ENCODE assay signal across 8 cellular contexts in the genomic region with DNA sequence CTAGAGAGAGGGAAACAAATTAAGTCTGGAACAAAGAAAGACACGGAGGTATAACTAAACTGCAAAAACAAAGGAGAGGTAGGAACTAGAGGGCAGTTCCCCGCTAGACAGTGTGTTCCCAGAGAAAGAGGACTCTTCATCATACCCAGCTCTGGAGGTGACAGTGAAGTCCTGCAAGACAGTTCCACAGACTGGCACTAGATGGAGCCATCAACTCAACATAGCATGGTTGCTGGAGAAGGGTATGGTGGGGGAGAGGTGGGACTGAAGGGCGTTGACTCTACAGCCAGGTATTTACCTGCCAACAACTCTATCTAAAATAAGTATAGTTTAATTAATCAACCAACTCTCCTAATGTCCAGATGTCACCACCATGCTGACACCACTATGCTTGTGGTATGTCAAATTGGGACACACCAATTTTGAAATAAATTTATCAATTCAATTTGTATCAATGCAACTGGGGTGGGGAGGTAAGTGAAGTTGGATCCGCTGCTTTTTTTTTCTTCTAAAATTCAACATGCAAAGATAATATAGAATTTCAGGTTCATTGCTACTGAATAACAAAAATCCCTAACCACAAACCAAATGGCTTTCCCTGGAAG. TPM values are rescaled to one million over a fixed set of nuclear protein-coding genes. Genes with fewer than 3 reads are reported as not detected.
DNase-seq lines count a peak whose midpoint lies in the region; ATAC-seq, FAIRE-seq and TF ChIP-seq lines count a peak whose summit lies in the region.

No MANE protein-coding gene starts in this region.

- H3K36me3 ChIP-seq in HEK293 (ENCODE audit: control insufficient read depth in 2 of 2, insufficient read depth in 1 of 2, low read length in 2 of 2) (no peaks in the 10 kb centered on the region), GM12878 (ENCODE audit: control insufficient read depth in 2 of 2, insufficient read depth in 2 of 2, low read length in 1 of 2) (no peaks in the 10 kb centered on the region), lower lobe of right lung (no peaks in the 10 kb centered on the region), suprapubic skin (no peaks in the 10 kb centered on the region)

- no peak overlapping the region for H3K4me2 ChIP-seq in GM12878 (ENCODE audit: control insufficient read depth, insufficient read depth)

- WGBS in GM12878 (ENCODE audit: insufficient coverage, insufficient replicate concordance, low lambda C conversion rate, missing lambda C conversion rate): 17% methylated on average over 4 of the region's 4 CpGs
- WGBS in suprapubic skin: 91% methylated on average over 4 of the region's 4 CpGs

- TF ChIP-seq EP300 in GM12878 (IDR thresholded peaks at IDR 0.05; ENCODE audit: borderline replicate concordance in 1 of 2, control insufficient read depth in 1 of 2, low read depth in 2 of 2, low read length in 2 of 2) (no peak), suprapubic skin (IDR thresholded peaks at IDR 0.05) (no peak)

- FAIRE-seq in GM12878 (lab: Jason Lieb, UNC): no peak

- no peaks in the 10 kb centered on the region for H4K20me1 ChIP-seq in GM12878 (ENCODE audit: control insufficient read depth, insufficient read depth)

- RAD21 ChIA-PET in GM12878 (lab: Charles Lee; ENCODE audit: unreplicated experiment): interaction anchor here (0.6 to 2.0 kb wide), 3 partner anchors 106 to 347 kb away, joined by 3 to 6 read pairs (median 4); no protein-coding TSS in a partner anchor

- ATAC-seq in GM12878 (peak; percentile 17; the same call in 2 of the 3 replicates), lower lobe of right lung (peak; percentile 52 to 59), GM19463 (IDR thresholded peaks at IDR 0.05; ENCODE audit: unreplicated experiment) (no peak)

- H3K4me1 ChIP-seq in HEK293 (ENCODE audit: control insufficient read depth, insufficient read depth, low read length) (peaks cover 6% of the 10 kb centered on the region), GM12878 (ENCODE audit: control insufficient read depth, insufficient read depth, low read length) (peaks cover 24% of the 10 kb centered on the region), lower lobe of right lung (peaks cover 24% of the 10 kb centered on the region), suprapubic skin (peaks cover 21% of the 10 kb centered on the region)

- in situ Hi-C loops in GM12878 (cut with MboI): loop anchor here (5.0 to 10.0 kb wide), 2 partner anchors 190 to 452 kb away; no protein-coding TSS in a partner anchor

- no peak overlapping the region for H3K9ac ChIP-seq in GM12878 (ENCODE audit: control insufficient read depth, insufficient read depth, low read length)

- no peak overlapping the region for H3K4me3 ChIP-seq in HEK293 (ENCODE audit: low read depth, low read length)
- H3K4me3 ChIP-seq in GM12878: no peak overlapping the region
- no peak overlapping the region for H3K4me3 ChIP-seq in lower lobe of right lung
- no peak overlapping the region for H3K4me3 ChIP-seq in suprapubic skin

- POLR2A ChIA-PET in HEK293 (lab: Yijun Ruan, JAX) (no interaction called here), GM12878 (lab: Charles Lee) (interaction anchor here (1.0 kb wide), 1 partner anchor 187 kb away, joined by 3 read pairs; no protein-coding TSS in a partner anchor)

- SMC1A ChIA-PET in GM12878 (lab: Charles Lee; ENCODE audit: uncharacterized antibody, unreplicated experiment): interaction anchor here (0.9 to 6.1 kb wide), 6 partner anchors 187 to 346 kb away, joined by 3 to 38 read pairs (median 6); no protein-coding TSS in a partner anchor

- no peaks in the 10 kb centered on the region for H3K79me2 ChIP-seq in GM12878 (ENCODE audit: control insufficient read depth, insufficient read depth, low read length)

- TF ChIP-seq CTCF in HEK293 (tag by site-specific recombination; IDR thresholded peaks at IDR 0.05): peak; percentile 17; the same call in 1 of the 2 replicates
- TF ChIP-seq CTCF in GM12878 (IDR thresholded peaks at IDR 0.05 in 2 of 3, conservative IDR thresholded peaks at IDR 0.05 in 1 of 3; ENCODE audit: control insufficient read depth in 2 of 3, extremely low read depth in 1 of 3, insufficient read depth in 1 of 3, low read depth in 3 of 3, low read length in 3 of 3): peak; percentile 37 to 73 (median 58); a peak in 5 of 6 replicates
- peak; percentile 66 for TF ChIP-seq CTCF in lower lobe of right lung (IDR thresholded peaks at IDR 0.05)
- peak; percentile 4 to 45 for TF ChIP-seq CTCF in suprapubic skin (IDR thresholded peaks at IDR 0.05)

- DNase-seq in CD1c-positive myeloid dendritic cell (ENCODE audit: extremely low spot score) (peak; percentile 49), SK-N-DZ (ENCODE audit: low spot score) (peak; percentile 41), GM12878 (ENCODE audit: low read depth, low spot score) (no peak), lower lobe of right lung (no peak), suprapubic skin (ENCODE audit: low spot score in 2 of 2) (no peak), OCI-M2 (lab: John Stamatoyannopoulos, UW; ENCODE audit: unreplicated experiment) (no peak)

- TF ChIP-seq RAD21 in GM12878 (IDR thresholded peaks at IDR 0.05; ENCODE audit: insufficient read depth, low read depth, low read length): peak; percentile 56

- no peak for TF ChIP-seq POLR2A in GM12878 (IDR thresholded peaks at IDR 0.05; ENCODE audit: low read depth, low read length)
- no peak for TF ChIP-seq POLR2A in suprapubic skin (IDR thresholded peaks at IDR 0.05)

- CTCF ChIA-PET in HEK293 (lab: Yijun Ruan, JAX): interaction anchor here (0.5 to 8.3 kb wide), 31 partner anchors 9 to 544 kb away, joined by 3 to 121 read pairs (median 3); no protein-coding TSS in a partner anchor
- CTCF ChIA-PET in GM12878 (lab: Yijun Ruan, JAX): interaction anchor here (0.5 to 7.5 kb wide), 8 partner anchors 106 to 727 kb away, joined by 3 to 64 read pairs (median 4); no protein-coding TSS in a partner anchor

- H3K27ac ChIP-seq in HEK293 (ENCODE audit: extremely low read depth, low read depth, low read length): no peak overlapping the region
- no peak overlapping the region for H3K27ac ChIP-seq in GM12878 (ENCODE audit: control insufficient read depth, insufficient read depth)
- no peak overlapping the region for H3K27ac ChIP-seq in lower lobe of right lung
- H3K27ac ChIP-seq in suprapubic skin: no peak overlapping the region

- H2AFZ ChIP-seq in GM12878 (ENCODE audit: control insufficient read depth, low read depth, low read length): no peak overlapping the region

- intact Hi-C loops in GM12878 (cut with micrococcal nuclease; ENCODE audit: unreplicated experiment) (loop anchor here (1.0 to 5.0 kb wide), 3 partner anchors 105 to 189 kb away; no protein-coding TSS in a partner anchor), lower lobe of right lung (cut with DNase I) (no loop called here)

- H3K27me3 ChIP-seq in GM12878 (replicated peaks in 1 of 2; ENCODE audit: control insufficient read depth in 2 of 2, insufficient read depth in 2 of 2, low read length in 1 of 2) (peaks cover 0 to 3% of the 10 kb centered on the region in 2 experiments; a peak in 2 of 4 replicates), lower lobe of right lung (ENCODE audit: low read depth) (no peaks in the 10 kb centered on the region), suprapubic skin (no peaks in the 10 kb centered on the region)

- no TSS peak for BruUV-seq in GM12878 (replicated peaks; lab: Mats Ljungman, UMichigan)

- H3K9me3 ChIP-seq in HEK293 (ENCODE audit: control insufficient read depth, insufficient read depth, low read depth, low read length) (no peaks in the 10 kb centered on the region), GM12878 (replicated peaks; ENCODE audit: control insufficient read depth, insufficient read depth, low read length) (peaks cover 17% of the 10 kb centered on the region), lower lobe of right lung (no peaks in the 10 kb centered on the region), suprapubic skin (no peaks in the 10 kb centered on the region)

TF ChIP-seq in HEK293, 187 proteins besides CTCF, POLR2A, EP300 and RAD21 (continues in another document):
- TF ChIP-seq ZNF76 (tag by site-specific recombination; IDR thresholded peaks at IDR 0.05; ENCODE audit: borderline replicate concordance, low read depth) (no peak), ZNF248 (tag by site-specific recombination; IDR thresholded peaks at IDR 0.05) (no peak), ZNF660 (tag by site-specific recombination; IDR thresholded peaks at IDR 0.05) (peak; percentile 27; the same call in 1 of the 2 replicates), ZNF623 (tag by site-specific recombination; IDR thresholded peaks at IDR 0.05) (no peak), ZNF548 (tag by site-specific recombination; IDR thresholded peaks at IDR 0.05) (no peak), ZNF2 (tag by site-specific recombination; IDR thresholded peaks at IDR 0.05) (peak; percentile 99)

TF ChIP-seq in GM12878, 131 proteins besides CTCF, POLR2A, EP300 and RAD21 (continues in another document):
- no peak for TF ChIP-seq USF2 (IDR thresholded peaks at IDR 0.05; ENCODE audit: borderline replicate concordance, low read depth, low read length)

RNA-seq across cellular contexts. Expression of gene BACH2, which starts 9.7 kb away (rescaled TPM):
- polyA plus RNA-seq in SK-N-DZ (2014; cell fraction: cytosol; rRNA removed): 1.7 and 3.7 TPM in 2 replicates
- polyA plus RNA-seq in SK-N-DZ (2014; cell fraction: nucleus; rRNA removed): 0.84 and 1.5 TPM in 2 replicates
- total RNA-seq in GM12878 (2013; cell fraction: nucleolus; rRNA removed): 0.31 and 0.86 TPM in 2 replicates
- total RNA-seq in GM12878 (2014; rRNA removed) (0.06 TPM in 1 of 2 replicates, not detected in the other), GM12878 (2014; rRNA removed; fragmentation: Illumina TruSeq; extraction: Trizol) (0.04 and 0.18 TPM in 2 replicates), GM12878 (2021) (0.16 and 0.28 TPM in 2 replicates), lower lobe of right lung (6.3 TPM), suprapubic skin (10 to 100 TPM in 2 of 4 donors, 1 to 10 TPM in 2; 8.5 to 20.0 (median 13.3) TPM)
- 0.13 TPM for polyA plus RNA-seq in GM12878 (2011; ENCODE audit: low read depth)
- polyA plus RNA-seq in GM12878 (2011; rRNA removed) (0.01 and 0.03 TPM in 2 replicates), GM12878 (2014; fragmentation: Illumina TruSeq; extraction: Trizol) (0.04 and 0.08 TPM in 2 replicates), GM12878 (2014; fragmentation: Nextera tagmentation; extraction: Ambion mirVana) (under 1 TPM in 1 of 2 experiments, not detected in 1; 0.10 TPM), GM12878 (2014; rRNA removed) (0.03 TPM in 2 replicates), GM12878 (2016; fragmentation: Nextera tagmentation; extraction: Ambion mirVana) (not detected)
- 0.03 TPM in 2 replicates for polyA plus RNA-seq in GM12878 (2011; cell fraction: cytosol; rRNA removed)
- 0.03 and 0.06 TPM in 2 replicates for polyA plus RNA-seq in GM12878 (2011; cell fraction: nucleus; rRNA removed)
- polyA plus RNA-seq in GM12878 (2012): 0.06 and 0.20 TPM in 2 replicates
- under 0.01 and 0.10 TPM in 2 replicates for polyA minus RNA-seq in GM12878 (2011; rRNA and poly(A)+ RNA removed)
- not detected in 2 replicates for polyA minus RNA-seq in GM12878 (2011; cell fraction: cytosol; rRNA and poly(A)+ RNA removed)
- 0.12 and 0.38 TPM in 2 replicates for polyA minus RNA-seq in GM12878 (2011; cell fraction: nucleus; rRNA and poly(A)+ RNA removed)

Comparison
In these comparisons a context has a peak if more than half of its experiments do, and no peak if none do; other contexts are left out.
1. DNase-seq: peak in CD1c-positive myeloid dendritic cell (single experiment) and SK-N-DZ (single experiment); none in GM12878 (single experiment), lower lobe of right lung (single experiment), suprapubic skin (0 of 2) and OCI-M2 (single experiment).
2. Peak in every context shown above with its lines, with median percentiles within 50 percentile points of each other: CTCF ChIP-seq.